ENCODE assay signal across 20 cellular contexts in the genomic region with DNA sequence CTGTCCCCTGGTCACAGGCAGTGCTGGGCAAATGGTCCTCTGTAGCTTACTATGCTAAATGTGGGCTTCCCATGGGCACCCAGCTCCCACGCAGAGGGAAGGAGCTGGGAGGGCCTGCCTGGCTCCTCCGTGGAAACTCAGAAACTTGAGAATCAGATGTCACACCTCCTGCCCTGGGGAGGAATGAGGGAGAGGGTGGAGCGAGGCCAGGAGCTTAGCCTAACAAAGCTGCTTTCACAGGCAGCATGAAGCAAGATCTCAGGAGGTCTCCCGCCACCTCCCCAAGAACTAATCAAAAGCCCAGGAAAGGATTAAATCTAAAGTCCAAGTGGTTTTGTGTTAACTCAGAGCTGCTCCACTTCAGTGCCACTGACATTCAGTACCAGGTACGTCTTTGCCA. TPM values are rescaled to one million over a fixed set of nuclear protein-coding genes. Genes with fewer than 3 reads are reported as not detected.
"Had no signal": no experiment of that assay in that cellular context is flagged by ENCODE, and none has a peak within 500 bp of the region (broad histone marks: within the 10 kb centered on the region; RNA-seq: fewer than 3 reads in every experiment).

No MANE protein-coding gene starts in this region.

- H3K4me3 ChIP-seq: colonic mucosa, lower lobe of right lung, right lobe of liver, spleen, upper lobe of left lung had no signal

- H3K9me3 Mint-ChIP-seq: activated naive CD8-positive, alpha-beta T cell treated with anti-CD3 and anti-CD28 coated beads, Interleukin-2, amount 50 U/mL, for 24 hours; naive B cell; stimulated activated memory B cell treated with anti-CD40 and anti-IgM and Interleukin-4, amounts not matched to agents 10 μg/mL and 1 μg/mL and 100 μg/mL, for 72 hours; T-cell had no signal

- H3K36me3 Mint-ChIP-seq: naive B cell; stimulated activated memory B cell treated with anti-CD40 and anti-IgM and Interleukin-4, amounts not matched to agents 10 μg/mL and 1 μg/mL and 100 μg/mL, for 72 hours; T-cell had no signal

- H3K4me1 Mint-ChIP-seq: naive B cell, T-cell had no signal

- H3K36me3 ChIP-seq: colonic mucosa, lower lobe of right lung, right lobe of liver, spleen, upper lobe of left lung had no signal

- H3K27ac ChIP-seq: colonic mucosa, epithelial cell of prostate, lower lobe of right lung, right lobe of liver, spleen, upper lobe of left lung, VCaP had no signal

- DNase-seq: activated CD4-positive, alpha-beta T cell treated with anti-CD3 and anti-CD28 coated beads for 36 hours; activated CD8-positive, alpha-beta memory T cell treated with anti-CD3 and anti-CD28 coated beads, Interleukin-2, amount 50 U/mL, for 48 hours; activated CD8-positive, alpha-beta T cell treated with anti-CD3 and anti-CD28 coated beads, Interleukin-2, amount 10 ng/mL, durations not matched to agents 7 days and 5 days; activated naive CD4-positive, alpha-beta T cell; activated naive CD8-positive, alpha-beta T cell treated with anti-CD3 and anti-CD28 coated beads, Interleukin-2, amount 50 U/mL, for 24 hours; caudate nucleus; colonic mucosa; effector CD8-positive, alpha-beta T cell; hippocampal formation; lower lobe of right lung; naive B cell; right lobe of liver; stimulated activated CD4-positive, alpha-beta T cell treated with anti-CD3 and anti-CD28 coated beads, Interleukin-1b, Interleukin-23, amount 100 ng/mL, for 48 hours; T-cell; upper lobe of left lung had no signal

- ATAC-seq: activated CD4-positive, alpha-beta T cell treated with anti-CD3 and anti-CD28 coated beads for 36 hours; activated CD8-positive, alpha-beta T cell treated with anti-CD3 and anti-CD28 coated beads, Interleukin-2, amount 10 ng/mL, durations not matched to agents 7 days and 5 days; activated naive CD8-positive, alpha-beta T cell treated with anti-CD3 and anti-CD28 coated beads, Interleukin-2, amount 50 U/mL, for 24 hours; lower lobe of right lung; right lobe of liver; stimulated activated memory B cell treated with anti-CD40 and anti-IgM and Interleukin-4, amounts not matched to agents 10 μg/mL and 1 μg/mL and 100 μg/mL, for 72 hours; T-cell had no signal

- H3K4me3 Mint-ChIP-seq: activated CD4-positive, alpha-beta T cell treated with anti-CD3 and anti-CD28 coated beads for 36 hours; activated CD8-positive, alpha-beta T cell treated with anti-CD3 and anti-CD28 coated beads, Interleukin-2, amount 10 ng/mL, durations not matched to agents 7 days and 5 days; activated naive CD8-positive, alpha-beta T cell treated with anti-CD3 and anti-CD28 coated beads, Interleukin-2, amount 50 U/mL, for 24 hours; naive B cell; stimulated activated memory B cell treated with anti-CD40 and anti-IgM and Interleukin-4, amounts not matched to agents 10 μg/mL and 1 μg/mL and 100 μg/mL, for 72 hours; T-cell had no signal

- H3K27ac Mint-ChIP-seq: activated CD8-positive, alpha-beta T cell treated with anti-CD3 and anti-CD28 coated beads, Interleukin-2, amount 10 ng/mL, durations not matched to agents 7 days and 5 days; activated naive CD8-positive, alpha-beta T cell treated with anti-CD3 and anti-CD28 coated beads, Interleukin-2, amount 50 U/mL, for 24 hours; naive B cell; stimulated activated memory B cell treated with anti-CD40 and anti-IgM and Interleukin-4, amounts not matched to agents 10 μg/mL and 1 μg/mL and 100 μg/mL, for 72 hours; T-cell had no signal

- H3K4me1 ChIP-seq: colonic mucosa, lower lobe of right lung, right lobe of liver, spleen, upper lobe of left lung had no signal

- H3K9me3 ChIP-seq: colonic mucosa, lower lobe of right lung, right lobe of liver, spleen, upper lobe of left lung had no signal

- H3K27me3 ChIP-seq: colonic mucosa, right lobe of liver, upper lobe of left lung had no signal

RNA-seq across cellular contexts. Expression of gene TMEM92, which starts 38.0 kb away (rescaled TPM):
- total RNA-seq: activated CD8-positive, alpha-beta T cell treated with anti-CD3 and anti-CD28 coated beads, Interleukin-2, amount 10 ng/mL, durations not matched to agents 7 days and 5 days; subcutaneous adipose tissue; T-cell had no signal
